ENCODE assay signal across 21 cellular contexts in genomic region chr12:1852076-1852475, GRCh38. TPM values are rescaled to one million over a fixed set of nuclear protein-coding genes. Genes with fewer than 3 reads are reported as not detected.
DNase-seq lines count a peak whose midpoint lies in the region; ATAC-seq and TF ChIP-seq lines count a peak whose summit lies in the region.
"Had no signal": no experiment of that assay in that cellular context is flagged by ENCODE, and none has a peak within 500 bp of the region (broad histone marks: within the 10 kb centered on the region; RNA-seq: fewer than 3 reads in every experiment).

No MANE protein-coding gene starts in this region.

- H3K27ac Mint-ChIP-seq in brain: peak overlapping the region in 3 of 5 experiments; percentile 21 to 76 (median 52)
- no peak overlapping the region for H3K27ac Mint-ChIP-seq in activated CD8-positive, alpha-beta T cell treated with anti-CD3 and anti-CD28 coated beads, Interleukin-2, amount 10 ng/mL, durations not matched to agents 7 days and 5 days
- H3K27ac Mint-ChIP-seq: CD4-positive, alpha-beta T cell; HFFc6; T-cell had no signal

- H3K4me3 Mint-ChIP-seq in brain: no peak overlapping the region
- no peak overlapping the region for H3K4me3 Mint-ChIP-seq in activated CD8-positive, alpha-beta T cell treated with anti-CD3 and anti-CD28 coated beads, Interleukin-2, amount 10 ng/mL, durations not matched to agents 7 days and 5 days
- H3K4me3 Mint-ChIP-seq: CD4-positive, alpha-beta T cell; HFFc6; T-cell had no signal

- H3K9me3 ChIP-seq in A673 (ENCODE audit: low read depth, low read length, poor library complexity, severe bottlenecking): peaks cover 11% of the 10 kb centered on the region

- peaks cover 33% of the 10 kb centered on the region for H3K4me1 ChIP-seq in A673 (ENCODE audit: insufficient read depth, low read length, poor library complexity, severe bottlenecking)
- H3K4me1 ChIP-seq: Peyer's patch had no signal

- no peak for DNase-seq in A673 (ENCODE audit: low spot score)
- peak; percentile 10 for DNase-seq in CD1c-positive myeloid dendritic cell (ENCODE audit: extremely low spot score)
- peak; percentile 73 for DNase-seq in NB4 (ENCODE audit: low read depth)
- no peak for DNase-seq in activated CD8-positive, alpha-beta T cell treated with anti-CD3 and anti-CD28 coated beads, Interleukin-2, amount 10 ng/mL, durations not matched to agents 7 days and 5 days
- DNase-seq: ACHN; CD4-positive, alpha-beta T cell; DMS153; NCI-H1092; NCI-H1436 treated with DMSO at 0.1 percent for 48 hours; NCI-H2029; NCI-H345; NCI-H524 treated with DMSO at 0.1 percent for 48 hours; T-cell had no signal

- H3K4me1 Mint-ChIP-seq in brain: peaks cover 23% of the 10 kb centered on the region
- H3K4me1 Mint-ChIP-seq in activated CD8-positive, alpha-beta T cell treated with anti-CD3 and anti-CD28 coated beads, Interleukin-2, amount 10 ng/mL, durations not matched to agents 7 days and 5 days (ENCODE audit: low read depth): peaks cover 7% of the 10 kb centered on the region

- CTCF ChIA-PET in A673 (lab: Charles Lee): no interaction called here
- CTCF ChIA-PET in activated CD8-positive, alpha-beta T cell treated with anti-CD3 and anti-CD28 coated beads, Interleukin-2, amount 10 ng/mL, durations not matched to agents 7 days and 5 days (lab: Charles Lee): no interaction called here

- peaks cover 16% of the 10 kb centered on the region for H3K36me3 Mint-ChIP-seq in brain
- H3K36me3 Mint-ChIP-seq in activated CD8-positive, alpha-beta T cell treated with anti-CD3 and anti-CD28 coated beads, Interleukin-2, amount 10 ng/mL, durations not matched to agents 7 days and 5 days (ENCODE audit: low read depth): no peaks in the 10 kb centered on the region
- H3K36me3 Mint-ChIP-seq: T-cell had no signal

- peaks cover 3% of the 10 kb centered on the region for H3K27me3 Mint-ChIP-seq in brain
- H3K27me3 Mint-ChIP-seq in activated CD8-positive, alpha-beta T cell treated with anti-CD3 and anti-CD28 coated beads, Interleukin-2, amount 10 ng/mL, durations not matched to agents 7 days and 5 days (ENCODE audit: low read depth): peaks cover 6% of the 10 kb centered on the region
- H3K27me3 Mint-ChIP-seq: CD4-positive, alpha-beta T cell had no signal

- BruUV-seq in A673 (replicated peaks; lab: Mats Ljungman, UMichigan): no TSS peak

- H3K27ac ChIP-seq in A673 (ENCODE audit: low read depth, low read length, poor library complexity, severe bottlenecking): peak overlapping the region; percentile 58
- H3K27ac ChIP-seq: Peyer's patch, SK-N-MC had no signal

- no peaks in the 10 kb centered on the region for H3K36me3 ChIP-seq in A673 (ENCODE audit: insufficient read depth, low read length, poor library complexity, severe bottlenecking)
- H3K36me3 ChIP-seq: Peyer's patch had no signal

- peaks cover 11 to 28% (median 19%) of the 10 kb centered on the region in 5 experiments for H3K9me3 Mint-ChIP-seq in brain
- no peaks in the 10 kb centered on the region for H3K9me3 Mint-ChIP-seq in activated CD8-positive, alpha-beta T cell treated with anti-CD3 and anti-CD28 coated beads, Interleukin-2, amount 10 ng/mL, durations not matched to agents 7 days and 5 days (ENCODE audit: insufficient read depth)
- H3K9me3 Mint-ChIP-seq: CD4-positive, alpha-beta T cell; T-cell had no signal

- no peaks in the 10 kb centered on the region for H3K27me3 ChIP-seq in A673 (replicated peaks; ENCODE audit: insufficient read depth, low read depth, low read length, poor library complexity)
- H3K27me3 ChIP-seq: Peyer's patch had no signal

- ATAC-seq in GM18858 (IDR thresholded peaks at IDR 0.05; ENCODE audit: unreplicated experiment) (no peak), HG03280 (IDR thresholded peaks at IDR 0.05; ENCODE audit: unreplicated experiment) (no peak)
- ATAC-seq in activated CD8-positive, alpha-beta T cell treated with anti-CD3 and anti-CD28 coated beads, Interleukin-2, amount 10 ng/mL, durations not matched to agents 7 days and 5 days: no peak
- ATAC-seq: GM12878, Right ventricle myocardium inferior, T-cell had no signal

- intact Hi-C loops in A673 (cut with micrococcal nuclease; ENCODE audit: unreplicated experiment): no loop called here

- TF ChIP-seq CTCF in A673 (conservative IDR thresholded peaks at IDR 0.05; ENCODE audit: low read depth, low read length) (no peak), NB4 (IDR thresholded peaks at IDR 0.05; ENCODE audit: low read depth, low read length) (no peak), brain (conservative IDR thresholded peaks at IDR 0.05) (no peak)

- no peak for TF ChIP-seq POLR2A in NB4 (IDR thresholded peaks at IDR 0.05; ENCODE audit: extremely low read depth, insufficient read length)

- POLR2A ChIA-PET in A673 (lab: Charles Lee; ENCODE audit: low non-redundant PET): no interaction called here
- POLR2A ChIA-PET in activated CD8-positive, alpha-beta T cell treated with anti-CD3 and anti-CD28 coated beads, Interleukin-2, amount 10 ng/mL, durations not matched to agents 7 days and 5 days (lab: Charles Lee): no interaction called here

- H3K4me3 ChIP-seq in A673 (ENCODE audit: low read depth, low read length, poor library complexity, severe bottlenecking): no peak overlapping the region
- no peak overlapping the region for H3K4me3 ChIP-seq in NB4 (ENCODE audit: low read depth, low read length)
- H3K4me3 ChIP-seq: GM12878, Peyer's patch, SK-N-MC had no signal

RNA-seq across cellular contexts. Expression of gene LRTM2, which starts 31.7 kb away (rescaled TPM):
- total RNA-seq in A673 (2021): not detected in 2 replicates
- polyA plus RNA-seq in brain (ENCODE audit: insufficient read depth, low read depth, low replicate concordance): 7.7 TPM
- not detected for total RNA-seq in activated CD8-positive, alpha-beta T cell treated with anti-CD3 and anti-CD28 coated beads, Interleukin-2, amount 10 ng/mL, durations not matched to agents 7 days and 5 days
- total RNA-seq: GM12878, HFFc6, Peyer's patch, Right ventricle myocardium inferior, T-cell had no signal

Comparison
In these comparisons a context has a peak if more than half of its experiments do, and no peak if none do; other contexts are left out.
1. DNase-seq: peak in CD1c-positive myeloid dendritic cell (single experiment) and NB4 (single experiment); none in A673 (single experiment) and activated CD8-positive, alpha-beta T cell treated with anti-CD3 and anti-CD28 coated beads, Interleukin-2, amount 10 ng/mL, durations not matched to agents 7 days and 5 days (single experiment).